12 cellular contexts compared by ENCODE assay signal in the genomic region with DNA sequence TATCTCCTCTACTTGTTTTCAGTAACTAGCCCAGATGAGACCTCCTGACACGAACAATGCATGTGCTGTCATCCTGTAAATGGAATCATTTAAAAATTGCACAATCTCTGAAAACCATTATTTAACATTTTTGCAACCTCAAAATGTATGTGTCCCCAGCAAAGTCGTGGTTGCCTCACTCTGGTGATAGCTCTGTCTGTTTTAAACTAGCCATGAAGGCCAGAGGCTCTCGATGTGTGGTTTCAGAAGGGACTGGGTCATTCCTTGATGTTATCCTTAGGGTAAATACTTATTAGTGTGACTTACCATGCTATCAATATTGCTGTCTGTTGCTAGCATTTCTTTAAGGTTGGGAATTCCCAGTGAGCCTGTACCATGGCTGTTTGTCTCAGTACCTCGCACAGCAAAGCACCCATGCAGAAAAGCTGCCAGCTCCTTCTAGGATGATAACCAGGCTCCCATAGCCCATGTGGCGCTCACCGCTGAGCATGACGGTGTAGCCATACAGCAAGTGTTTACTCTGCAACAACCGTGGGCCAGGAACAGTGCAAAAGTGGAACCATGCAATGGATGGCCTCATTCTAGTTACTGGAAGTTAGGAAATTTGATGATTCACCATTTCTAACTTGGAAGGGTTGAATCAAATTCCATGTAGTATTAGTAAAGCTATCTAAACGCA. TPM values are rescaled to one million over a fixed set of nuclear protein-coding genes. Genes with fewer than 3 reads are reported as not detected.
A peak's percentile ranks its signal among the peaks of the same experiment; 100 is the strongest.
DNase-seq lines count a peak whose midpoint lies in the region; ATAC-seq and TF ChIP-seq lines count a peak whose summit lies in the region.
"Had no signal": no experiment of that assay in that cellular context is flagged by ENCODE, and none has a peak within 500 bp of the region (broad histone marks: within the 10 kb centered on the region; RNA-seq: fewer than 3 reads in every experiment).

No MANE protein-coding gene starts in this region.

- H3K27me3 Mint-ChIP-seq in activated naive CD8-positive, alpha-beta T cell treated with anti-CD3 and anti-CD28 coated beads, Interleukin-2, amount 50 U/mL, for 24 hours = no peaks in the 10 kb centered on the region

- TF ChIP-seq CTCF in coronary artery (IDR thresholded peaks at IDR 0.05) (no peak), lower lobe of right lung (IDR thresholded peaks at IDR 0.05) (no peak), vagina (IDR thresholded peaks at IDR 0.05) (no peak)

- peaks cover 11% of the 10 kb centered on the region for H3K36me3 Mint-ChIP-seq in activated naive CD8-positive, alpha-beta T cell treated with anti-CD3 and anti-CD28 coated beads, Interleukin-2, amount 50 U/mL, for 24 hours (ENCODE audit: low read depth)

- peak; percentile 47 to 54 for ATAC-seq in lower lobe of right lung
- ATAC-seq in GM19035 (IDR thresholded peaks at IDR 0.05; ENCODE audit: unreplicated experiment) = no peak
- no peak for ATAC-seq in activated naive CD8-positive, alpha-beta T cell treated with anti-CD3 and anti-CD28 coated beads, Interleukin-2, amount 50 U/mL, for 24 hours
- ATAC-seq: activated CD8-positive, alpha-beta memory T cell treated with anti-CD3 and anti-CD28 coated beads, Interleukin-2, amount 10 ng/mL, durations not matched to agents 7 days and 5 days; left colon had no signal

- peak overlapping the region; percentile 16 to 76 for H3K27ac ChIP-seq in coronary artery
- peak overlapping the region; percentile 44 for H3K27ac ChIP-seq in lower lobe of right lung
- peak overlapping the region; percentile 41 for H3K27ac ChIP-seq in vagina
- H3K27ac ChIP-seq: 22Rv1 had no signal

- H3K9me3 ChIP-seq in lower lobe of right lung (no peaks in the 10 kb centered on the region), vagina (no peaks in the 10 kb centered on the region)

- DNase-seq in DMS53 (lab: John Stamatoyannopoulos, UW) (peak; percentile 55), DMS53 treated with DMSO at 0.1 percent for 48 hours (lab: John Stamatoyannopoulos, UW; ENCODE audit: unreplicated experiment) (no peak), coronary artery (ENCODE audit: low spot score) (no peak), lower lobe of right lung (peak; percentile 75), vagina (ENCODE audit: extremely low spot score in 2 of 2) (no peak), NCI-H2227 (lab: John Stamatoyannopoulos, UW; ENCODE audit: unreplicated experiment) (no peak)
- DNase-seq in activated naive CD8-positive, alpha-beta T cell treated with anti-CD3 and anti-CD28 coated beads, Interleukin-2, amount 50 U/mL, for 24 hours = no peak
- DNase-seq: activated CD8-positive, alpha-beta memory T cell treated with anti-CD3 and anti-CD28 coated beads, Interleukin-2, amount 10 ng/mL, durations not matched to agents 7 days and 5 days; stimulated activated naive CD4-positive, alpha-beta T cell treated with Interleukin-2 at 50 U/mL for 16 hours had no signal

- peaks cover 57% of the 10 kb centered on the region for H3K4me1 ChIP-seq in lower lobe of right lung
- H3K4me1 ChIP-seq in vagina = peaks cover 28% of the 10 kb centered on the region

- peaks cover 34% of the 10 kb centered on the region for H3K4me1 Mint-ChIP-seq in activated naive CD8-positive, alpha-beta T cell treated with anti-CD3 and anti-CD28 coated beads, Interleukin-2, amount 50 U/mL, for 24 hours

- no peak overlapping the region for H3K27ac Mint-ChIP-seq in activated naive CD8-positive, alpha-beta T cell treated with anti-CD3 and anti-CD28 coated beads, Interleukin-2, amount 50 U/mL, for 24 hours
- H3K27ac Mint-ChIP-seq: activated CD8-positive, alpha-beta memory T cell treated with anti-CD3 and anti-CD28 coated beads, Interleukin-2, amount 10 ng/mL, durations not matched to agents 7 days and 5 days had no signal

- H3K36me3 ChIP-seq in lower lobe of right lung (no peaks in the 10 kb centered on the region), vagina (no peaks in the 10 kb centered on the region)

- H3K27me3 ChIP-seq in lower lobe of right lung (ENCODE audit: low read depth) (no peaks in the 10 kb centered on the region), vagina (no peaks in the 10 kb centered on the region)

- H3K9me3 Mint-ChIP-seq in activated naive CD8-positive, alpha-beta T cell treated with anti-CD3 and anti-CD28 coated beads, Interleukin-2, amount 50 U/mL, for 24 hours = no peaks in the 10 kb centered on the region

- no peak for TF ChIP-seq POLR2A in vagina (IDR thresholded peaks at IDR 0.05)

- intact Hi-C loops in lower lobe of right lung (cut with DNase I) (no loop called here), vagina (cut with DNase I) (no loop called here)

- no peak overlapping the region for H3K4me3 Mint-ChIP-seq in activated naive CD8-positive, alpha-beta T cell treated with anti-CD3 and anti-CD28 coated beads, Interleukin-2, amount 50 U/mL, for 24 hours
- H3K4me3 Mint-ChIP-seq: activated CD8-positive, alpha-beta memory T cell treated with anti-CD3 and anti-CD28 coated beads, Interleukin-2, amount 10 ng/mL, durations not matched to agents 7 days and 5 days had no signal

- H3K4me3 ChIP-seq in coronary artery (peak overlapping the region; percentile 14), lower lobe of right lung (no peak overlapping the region), vagina (no peak overlapping the region)

RNA-seq across cellular contexts. Expression of a gene that starts 2.9 kb away (rescaled TPM):
- 90.9 TPM for total RNA-seq in lower lobe of right lung
- total RNA-seq in vagina = 35.6 TPM

RNA-seq across cellular contexts. Expression of a gene that starts 15.7 kb away (rescaled TPM):
- total RNA-seq in lower lobe of right lung (69.5 TPM), vagina (173 TPM)

Comparison
In these comparisons a context has a peak if more than half of its experiments do, and no peak if none do; other contexts are left out.
1. DNase-seq: peak in DMS53 (single experiment) and lower lobe of right lung (single experiment); none in DMS53 treated with DMSO at 0.1 percent for 48 hours (single experiment), coronary artery (single experiment), vagina (0 of 2), NCI-H2227 (single experiment) and activated naive CD8-positive, alpha-beta T cell treated with anti-CD3 and anti-CD28 coated beads, Interleukin-2, amount 50 U/mL, for 24 hours (single experiment).
2. ATAC-seq: peak in lower lobe of right lung (2 of 2); none in GM19035 (single experiment) and activated naive CD8-positive, alpha-beta T cell treated with anti-CD3 and anti-CD28 coated beads, Interleukin-2, amount 50 U/mL, for 24 hours (single experiment).
3. Peak in every context shown above with its lines, with median percentiles within 50 percentile points of each other: H3K27ac ChIP-seq.